23 cellular contexts compared by ENCODE assay signal in the genomic region with DNA sequence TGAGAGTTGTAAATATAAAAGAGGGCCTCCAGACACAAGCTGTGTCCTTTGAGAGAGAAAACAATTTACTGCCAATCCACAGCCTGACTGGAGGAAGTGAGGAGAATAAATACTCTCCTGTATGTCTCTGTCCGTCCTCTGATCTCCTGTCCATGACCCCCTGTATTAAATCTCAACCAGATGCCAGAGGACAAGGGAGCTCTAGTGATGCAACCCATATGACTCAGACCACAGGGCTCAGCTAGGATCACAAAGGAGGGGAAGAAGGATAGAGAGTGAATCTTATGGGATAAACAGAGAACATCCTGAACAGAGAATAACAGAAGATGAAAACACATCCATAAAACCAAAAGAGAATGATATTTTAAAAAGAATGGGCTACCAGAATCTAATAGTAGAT.
DNase-seq lines count a peak whose midpoint lies in the region; TF ChIP-seq lines count a peak whose summit lies in the region.
"Had no signal": no experiment of that assay in that cellular context is flagged by ENCODE, and none has a peak within 500 bp of the region (broad histone marks: within the 10 kb centered on the region; RNA-seq: fewer than 3 reads in every experiment).

No MANE protein-coding gene starts in this region.

- H3K36me3 ChIP-seq in smooth muscle cell (ENCODE audit: low read depth), result no peaks in the 10 kb centered on the region
- H3K36me3 ChIP-seq: cardiac muscle cell, prostate gland, spleen, transverse colon had no signal

- no peak overlapping the region for H3K4me2 ChIP-seq in smooth muscle cell

- H3K4me1 ChIP-seq in smooth muscle cell (ENCODE audit: low read depth), result no peaks in the 10 kb centered on the region
- H3K4me1 ChIP-seq: prostate gland, spleen had no signal

- H3K79me2 ChIP-seq in smooth muscle cell (ENCODE audit: low read depth), result no peaks in the 10 kb centered on the region

- H3K27me3 ChIP-seq in smooth muscle cell (ENCODE audit: low read depth), result no peaks in the 10 kb centered on the region
- H3K27me3 ChIP-seq: cardiac muscle cell, spleen, transverse colon had no signal

- TF ChIP-seq CTCF in astrocyte of the spinal cord (IDR thresholded peaks at IDR 0.05; ENCODE audit: low read depth, low read length) (no peak), foreskin fibroblast (IDR thresholded peaks at IDR 0.05; ENCODE audit: low read depth, low read length) (no peak), smooth muscle cell (IDR thresholded peaks at IDR 0.05; ENCODE audit: borderline replicate concordance, insufficient read depth, poor library complexity, severe bottlenecking) (no peak)

- no peaks in the 10 kb centered on the region for H4K20me1 ChIP-seq in smooth muscle cell (ENCODE audit: low read depth)

- no peak overlapping the region for H3K4me3 ChIP-seq in astrocyte of the spinal cord (ENCODE audit: low read depth, low read length)
- no peak overlapping the region for H3K4me3 ChIP-seq in foreskin fibroblast (ENCODE audit: low read depth in 1 of 2, low read length in 2 of 2)
- no peak overlapping the region for H3K4me3 ChIP-seq in smooth muscle cell
- H3K4me3 ChIP-seq: cardiac muscle cell, prostate gland, spleen, transverse colon had no signal

- H3F3A ChIP-seq in smooth muscle cell (ENCODE audit: low read depth), result no peaks in the 10 kb centered on the region

- peak overlapping the region; percentile 23 for H3K27ac ChIP-seq in smooth muscle cell (ENCODE audit: low read depth)
- H3K27ac ChIP-seq: cardiac muscle cell, prostate gland, spleen, transverse colon had no signal

- no peaks in the 10 kb centered on the region for H3K9me3 ChIP-seq in smooth muscle cell (replicated peaks; ENCODE audit: low read depth)
- H3K9me3 ChIP-seq: prostate gland, spleen, transverse colon had no signal

- 42% methylated on average over 1 of the region's 1 CpG for WGBS in smooth muscle cell (ENCODE audit: low lambda C conversion rate)

- in situ Hi-C loops in astrocyte of the spinal cord (cut with HindIII; ENCODE audit: low sequenced_read_pairs), result no loop called here
- in situ Hi-C loops in KBM-7 (cut with MboI; ENCODE audit: low pct_unique_long_range_greater_than_20kb, low sequenced_read_pairs), result no loop called here

- no peak overlapping the region for H2AFZ ChIP-seq in smooth muscle cell (ENCODE audit: low read depth)

- DNase-seq in LHCN-M2 (ENCODE audit: low read depth) (peak; percentile 54), astrocyte of the spinal cord (ENCODE audit: low read depth, low spot score) (peak; percentile 27), foreskin fibroblast (peak; percentile 80 to 91), smooth muscle cell (lab: John Stamatoyannopoulos, UW; ENCODE audit: unreplicated experiment) (no peak), NCI-H2081 treated with DMSO at 0.1 percent for 48 hours (lab: John Stamatoyannopoulos, UW) (no peak), KBM-7 (no peak)
- DNase-seq in activated T-cell treated with anti-CD3 and anti-CD28 coated beads, Interleukin-2, amount 50 U/mL, for 48 hours, result no peak
- DNase-seq: activated CD4-positive, alpha-beta T cell treated with anti-CD3 and anti-CD28 coated beads, Interleukin-2, amount 10 ng/mL, durations not matched to agents 7 days and 5 days; activated CD8-positive, alpha-beta memory T cell treated with anti-CD3 and anti-CD28 coated beads, Interleukin-2, amount 50 U/mL, for 48 hours; activated effector memory CD4-positive, alpha-beta T cell treated with Interleukin-2 at 50 U/mL for 16 hours; AML-193; NCI-H1436; NCI-H2171 treated with DMSO at 0.1 percent for 48 hours; NCI-H748 treated with DMSO at 0.1 percent for 48 hours; OCI-M1; SHP77 treated with DMSO at 0.1 percent for 48 hours; spleen; stimulated activated CD4-positive, alpha-beta T cell treated with anti-CD3 and anti-CD28 coated beads, Interleukin-4, amount 100 ng/mL, for 4 hours; stimulated activated naive CD8-positive, alpha-beta T cell treated with anti-CD3 and anti-CD28 coated beads, Interleukin-15, amount 100 ng/mL, for 72 hours; T-helper 1 cell; transverse colon had no signal

- H3K9ac ChIP-seq in smooth muscle cell (ENCODE audit: low read depth), result no peak overlapping the region

Comparison
In these comparisons a context has a peak if more than half of its experiments do, and no peak if none do; other contexts are left out.
1. DNase-seq: peak in LHCN-M2 (single experiment), astrocyte of the spinal cord (single experiment) and foreskin fibroblast (2 of 2); none in smooth muscle cell (single experiment), NCI-H2081 treated with DMSO at 0.1 percent for 48 hours (single experiment), KBM-7 (single experiment) and activated T-cell treated with anti-CD3 and anti-CD28 coated beads, Interleukin-2, amount 50 U/mL, for 48 hours (0 of 2).